ENCODE assay signal across 4 cellular contexts in the genomic region with DNA sequence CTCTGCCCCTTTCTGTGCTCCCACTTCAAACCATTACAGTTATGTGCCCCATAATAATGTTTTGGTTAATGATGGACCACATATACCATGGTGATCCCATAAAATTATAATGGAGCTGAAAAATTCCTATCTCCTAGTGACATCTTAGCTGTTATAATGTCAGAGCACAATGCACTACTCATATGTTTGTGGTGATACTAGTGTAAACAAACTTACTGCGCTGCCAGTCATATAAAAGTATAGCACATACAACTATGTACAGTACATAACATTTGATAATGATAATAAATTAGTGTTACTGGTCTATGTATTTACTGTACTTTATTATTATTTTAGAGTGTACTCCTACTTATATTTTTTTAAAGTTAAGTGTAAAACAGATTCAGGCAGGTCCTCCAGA. TPM values are rescaled to one million over a fixed set of nuclear protein-coding genes. Genes with fewer than 3 reads are reported as not detected.
"Had no signal": no experiment of that assay in that cellular context is flagged by ENCODE, and none has a peak within 500 bp of the region (broad histone marks: within the 10 kb centered on the region; RNA-seq: fewer than 3 reads in every experiment).

No MANE protein-coding gene starts in this region.

- H3K4me3 ChIP-seq: GM12878 had no signal

- ATAC-seq: GM12878 had no signal

- DNase-seq: GDM1, GF-D8 had no signal

RNA-seq across cellular contexts. Expression of a gene that starts 51.3 kb away (rescaled TPM):
- total RNA-seq: G401, GM12878 had no signal
